8 cellular contexts compared by ENCODE assay signal in the genomic region with DNA sequence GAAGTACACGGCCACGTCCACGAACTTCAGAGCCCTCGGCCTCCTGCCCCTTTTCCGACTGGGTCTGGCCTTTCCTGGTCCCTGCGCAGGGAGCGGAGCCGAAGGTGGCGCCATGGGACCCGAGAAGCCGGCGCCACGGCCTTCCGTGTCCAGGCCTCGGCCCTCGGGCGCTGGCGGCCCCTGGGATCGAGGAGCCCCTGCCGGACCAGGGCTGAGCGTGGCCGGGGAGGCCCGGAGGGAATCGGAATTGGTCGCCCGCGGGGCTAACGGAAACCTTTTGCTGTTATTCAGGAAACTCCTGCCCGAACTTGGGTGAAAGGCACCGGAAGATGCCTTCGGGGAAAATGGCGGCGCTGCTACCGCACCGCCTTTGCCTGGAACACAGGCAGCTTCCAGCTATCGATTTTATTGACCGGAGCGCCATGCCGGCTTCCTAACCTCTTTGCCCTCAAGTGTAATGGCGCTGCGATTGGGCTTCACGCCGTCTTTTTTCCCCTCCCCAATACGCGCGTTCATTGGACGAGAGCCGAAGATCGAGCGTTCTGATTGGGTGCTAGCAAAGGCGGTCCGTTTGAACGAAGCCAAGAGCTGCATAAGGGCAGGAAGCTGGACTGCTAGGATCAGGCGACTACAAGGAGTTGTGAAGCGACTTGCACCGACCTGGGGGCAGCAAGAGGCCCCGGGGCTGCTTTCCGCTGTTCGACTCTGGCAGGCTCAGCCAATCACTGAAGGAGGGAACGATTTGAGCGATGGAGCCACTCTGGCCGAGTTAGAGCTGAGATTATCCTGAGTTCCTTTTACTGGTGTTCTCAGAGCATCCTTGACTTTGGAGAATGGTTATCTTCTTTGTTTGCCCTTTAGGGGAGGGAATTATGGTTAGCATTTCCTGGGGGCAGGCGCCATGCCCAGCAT. TPM values are rescaled to one million over a fixed set of nuclear protein-coding genes. Genes with fewer than 3 reads are reported as not detected.
DNase-seq lines count a peak whose midpoint lies in the region; ATAC-seq and TF ChIP-seq lines count a peak whose summit lies in the region.

Gene ZNF689 (minus strand): TSS at position 462 of the 912 bp plus-strand sequence. CDS start 348 bp downstream, at position 114.

- H3K4me1 ChIP-seq in PC-3 (ENCODE audit: insufficient read depth, low read length) = peaks cover 3% of the 10 kb centered on the region; the same call in 1 of the 2 replicates

- TF ChIP-seq RAD21 in Ishikawa (IDR thresholded peaks at IDR 0.05; ENCODE audit: low read depth) = no peak

- no peaks in the 10 kb centered on the region for H3F3A ChIP-seq in PC-3 (ENCODE audit: low read length, unreplicated experiment)

- no peaks in the 10 kb centered on the region for H3K9me2 ChIP-seq in PC-3 (replicated peaks; ENCODE audit: low read length)

- H3K9me3 ChIP-seq in PC-3 (ENCODE audit: low read length) = no peaks in the 10 kb centered on the region

- TF ChIP-seq EP300 in Ishikawa (IDR thresholded peaks at IDR 0.05; ENCODE audit: borderline replicate concordance) = no peak

- H3K79me2 ChIP-seq in PC-3 (ENCODE audit: low read length) = peaks cover 18% of the 10 kb centered on the region

- ATAC-seq in GM21529 (IDR thresholded peaks at IDR 0.05; ENCODE audit: unreplicated experiment) = peak; percentile 85
- ATAC-seq in PC-3 = peak; percentile 80

- TF ChIP-seq CTCF in PC-3 (conservative IDR thresholded peaks at IDR 0.05; ENCODE audit: low read depth, low read length) (0 out of 2 replicates have a peak, but pooled peaks have one; percentile 9), epithelial cell of proximal tubule (conservative IDR thresholded peaks at IDR 0.05; ENCODE audit: low read depth, low read length) (no peak)

- no peaks in the 10 kb centered on the region for H3K27me3 ChIP-seq in PC-3 (ENCODE audit: low read length)

- intact Hi-C loops in PC-3 (cut with micrococcal nuclease) = loop anchor here (2.0 kb wide), 1 partner anchor 19 kb away; no protein-coding TSS in a partner anchor

- H2AFZ ChIP-seq in PC-3 (ENCODE audit: low read length) = peak within 1 kb of the TSS; percentile 97

- POLR2A ChIA-PET in PC-3 (lab: Charles Lee; ENCODE audit: unreplicated experiment) = interaction anchor here (0.6 to 1.0 kb wide), 3 partner anchors 52 to 430 kb away, joined by 3 to 11 read pairs (median 7); no protein-coding TSS in a partner anchor

- peak within 1 kb of the TSS; percentile 99 for H3K9ac ChIP-seq in PC-3 (ENCODE audit: low read length)

- peak; percentile 92 for DNase-seq in DMS 273 treated with DMSO at 0.1 percent for 48 hours (lab: John Stamatoyannopoulos, UW)
- DNase-seq in PC-3 = peak; percentile 95
- peak; percentile 90 for DNase-seq in activated T-cell treated with anti-CD3 and anti-CD28 coated beads for 48 hours (ENCODE audit: low read depth)
- peak; percentile 85 for DNase-seq in epithelial cell of proximal tubule (ENCODE audit: low read depth)
- peak; percentile 98 for DNase-seq in mucosa of gallbladder (ENCODE audit: low spot score)
- peak; percentile 87 to 95 for DNase-seq in stimulated activated CD8-positive, alpha-beta memory T cell treated with anti-CD3 and anti-CD28 coated beads, Interleukin-4, amount 100 ng/mL, for 4 hours (ENCODE audit: low read depth in 2 of 2, low spot score in 1 of 2)

- BruUV-seq in PC-3 (replicated peaks; lab: Mats Ljungman, UMichigan) = TSS peak; percentile 57

- CTCF ChIA-PET in PC-3 (lab: Charles Lee) = interaction anchor here (0.5 to 0.6 kb wide), 2 partner anchors 20 to 76 kb away, joined by 5 to 7 read pairs; no protein-coding TSS in a partner anchor

- H3K36me3 ChIP-seq in PC-3 (ENCODE audit: low read depth, low read length) = no peaks in the 10 kb centered on the region

- peak within 1 kb of the TSS; percentile 93 for H3K4me3 ChIP-seq in PC-3 (ENCODE audit: low read length)
- H3K4me3 ChIP-seq in epithelial cell of proximal tubule (ENCODE audit: low read depth, low read length) = peak within 1 kb of the TSS; percentile 81

- peak within 1 kb of the TSS; percentile 98 for H3K4me2 ChIP-seq in PC-3 (ENCODE audit: low read length)

- H3K27ac ChIP-seq in PC-3 (ENCODE audit: low read length) = peak within 1 kb of the TSS; percentile 68

- H4K20me1 ChIP-seq in PC-3 (ENCODE audit: low read length) = no peaks in the 10 kb centered on the region

TF ChIP-seq in Ishikawa, 13 proteins besides CTCF, POLR2A, EP300 and RAD21:
- TF ChIP-seq FOXM1 (IDR thresholded peaks at IDR 0.05; ENCODE audit: borderline replicate concordance, low read depth) = peak; percentile 45; the same call in 1 of the 2 replicates
- TF ChIP-seq EGR1 (IDR thresholded peaks at IDR 0.05) = peak; percentile 75
- TF ChIP-seq, protein P1, sequence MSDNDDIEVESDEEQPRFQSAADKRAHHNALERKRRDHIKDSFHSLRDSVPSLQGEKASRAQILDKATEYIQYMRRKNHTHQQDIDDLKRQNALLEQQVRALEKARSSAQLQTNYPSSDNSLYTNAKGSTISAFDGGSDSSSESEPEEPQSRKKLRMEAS (IDR thresholded peaks at IDR 0.05) = peak; percentile 57; the same call in 1 of the 2 replicates
- TF ChIP-seq TEAD4 (IDR thresholded peaks at IDR 0.05) = no peak
- TF ChIP-seq, protein P2, sequence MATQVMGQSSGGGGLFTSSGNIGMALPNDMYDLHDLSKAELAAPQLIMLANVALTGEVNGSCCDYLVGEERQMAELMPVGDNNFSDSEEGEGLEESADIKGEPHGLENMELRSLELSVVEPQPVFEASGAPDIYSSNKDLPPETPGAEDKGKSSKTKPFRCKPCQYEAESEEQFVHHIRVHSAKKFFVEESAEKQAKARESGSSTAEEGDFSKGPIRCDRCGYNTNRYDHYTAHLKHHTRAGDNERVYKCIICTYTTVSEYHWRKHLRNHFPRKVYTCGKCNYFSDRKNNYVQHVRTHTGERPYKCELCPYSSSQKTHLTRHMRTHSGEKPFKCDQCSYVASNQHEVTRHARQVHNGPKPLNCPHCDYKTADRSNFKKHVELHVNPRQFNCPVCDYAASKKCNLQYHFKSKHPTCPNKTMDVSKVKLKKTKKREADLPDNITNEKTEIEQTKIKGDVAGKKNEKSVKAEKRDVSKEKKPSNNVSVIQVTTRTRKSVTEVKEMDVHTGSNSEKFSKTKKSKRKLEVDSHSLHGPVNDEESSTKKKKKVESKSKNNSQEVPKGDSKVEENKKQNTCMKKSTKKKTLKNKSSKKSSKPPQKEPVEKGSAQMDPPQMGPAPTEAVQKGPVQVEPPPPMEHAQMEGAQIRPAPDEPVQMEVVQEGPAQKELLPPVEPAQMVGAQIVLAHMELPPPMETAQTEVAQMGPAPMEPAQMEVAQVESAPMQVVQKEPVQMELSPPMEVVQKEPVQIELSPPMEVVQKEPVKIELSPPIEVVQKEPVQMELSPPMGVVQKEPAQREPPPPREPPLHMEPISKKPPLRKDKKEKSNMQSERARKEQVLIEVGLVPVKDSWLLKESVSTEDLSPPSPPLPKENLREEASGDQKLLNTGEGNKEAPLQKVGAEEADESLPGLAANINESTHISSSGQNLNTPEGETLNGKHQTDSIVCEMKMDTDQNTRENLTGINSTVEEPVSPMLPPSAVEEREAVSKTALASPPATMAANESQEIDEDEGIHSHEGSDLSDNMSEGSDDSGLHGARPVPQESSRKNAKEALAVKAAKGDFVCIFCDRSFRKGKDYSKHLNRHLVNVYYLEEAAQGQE (IDR thresholded peaks at IDR 0.05; ENCODE audit: low read depth) = no peak
- peak; percentile 99 for TF ChIP-seq YY1 (IDR thresholded peaks at IDR 0.05; ENCODE audit: low read depth)
- TF ChIP-seq NFIC (IDR thresholded peaks at IDR 0.05) = no peak
- peak; percentile 94 for TF ChIP-seq TAF1 (IDR thresholded peaks at IDR 0.05; ENCODE audit: low read depth)
TF ChIP-seq in Ishikawa: peak in this region for 5.

RNA-seq across cellular contexts. Expression of gene ZNF689, which starts in this region (rescaled TPM):
- 6.0 and 6.9 TPM in 2 replicates for total RNA-seq in PC-3 (2014; rRNA removed)
- total RNA-seq in epithelial cell of proximal tubule = 7.7 and 9.6 TPM in 2 replicates
- total RNA-seq in mucosa of gallbladder = 13.6 TPM

Comparison
In these comparisons a context has a peak if more than half of its experiments do, and no peak if none do; other contexts are left out.
1. Peak in every context shown above with its lines: DNase-seq, ATAC-seq, H3K4me3 ChIP-seq and H3K27ac ChIP-seq.